In genomic region chr9:112507281-112507680, GRCh38 we compare ENCODE assay signal across 29 cellular contexts.
"Had no signal": no experiment of that assay in that cellular context is flagged by ENCODE, and none has a peak within 500 bp of the region (broad histone marks: within the 10 kb centered on the region; RNA-seq: fewer than 3 reads in every experiment).

No MANE protein-coding gene starts in this region.

- H3K27ac Mint-ChIP-seq: activated CD4-positive, alpha-beta T cell treated with anti-CD3 and anti-CD28 coated beads, Interleukin-2, amount 10 ng/mL, durations not matched to agents 24 days and 14 days; activated CD8-positive, alpha-beta T cell treated with anti-CD3 and anti-CD28 coated beads for 36 hours; activated naive CD8-positive, alpha-beta T cell treated with anti-CD3 and anti-CD28 coated beads for 36 hours; activated T-cell treated with anti-CD3 and anti-CD28 coated beads, Interleukin-2, amount 50 U/mL, for 72 hours; activated T-helper 17 cell treated with anti-CD3 and anti-CD28 coated beads, Interleukin-2, amount 50 U/mL, for 72 hours; T-helper 1 cell treated with Interleukin-12 subunit alpha and Interleukin-12 subunit beta and Interleukin-4 antibody, amounts not matched to agents 30 μg/mL and 1 μg/mL, for 36 hours; T-helper 2 cell treated with Interferon-gamma antibody and Interleukin-4, amounts not matched to agents 5 μg/mL and 100 μg/mL, for 36 hours had no signal

- H3K27ac ChIP-seq: ascending aorta, SJCRH30 had no signal

- H3K9me3 Mint-ChIP-seq: activated CD4-positive, alpha-beta T cell treated with anti-CD3 and anti-CD28 coated beads, Interleukin-2, amount 10 ng/mL, durations not matched to agents 24 days and 14 days; activated CD8-positive, alpha-beta T cell treated with anti-CD3 and anti-CD28 coated beads for 36 hours; activated naive CD8-positive, alpha-beta T cell treated with anti-CD3 and anti-CD28 coated beads for 36 hours; activated T-cell treated with anti-CD3 and anti-CD28 coated beads, Interleukin-2, amount 50 U/mL, for 72 hours; activated T-helper 17 cell treated with anti-CD3 and anti-CD28 coated beads, Interleukin-2, amount 50 U/mL, for 72 hours; T-helper 1 cell treated with Interleukin-12 subunit alpha and Interleukin-12 subunit beta and Interleukin-4 antibody, amounts not matched to agents 30 μg/mL and 1 μg/mL, for 36 hours; T-helper 2 cell treated with Interferon-gamma antibody and Interleukin-4, amounts not matched to agents 5 μg/mL and 100 μg/mL, for 36 hours had no signal

- DNase-seq: activated CD4-positive, alpha-beta T cell treated with anti-CD3 and anti-CD28 coated beads, Interleukin-2, amount 10 ng/mL, durations not matched to agents 24 days and 14 days; activated CD4-positive, alpha-beta T cell treated with anti-CD3 and anti-CD28 coated beads, Interleukin-2, amount 50 U/mL, for 4 hours; activated CD8-positive, alpha-beta T cell treated with anti-CD3 and anti-CD28 coated beads for 36 hours; activated effector memory CD4-positive, alpha-beta T cell treated with anti-CD3 and anti-CD28 coated beads, Interleukin-2, amount 50 U/mL, for 16 hours; activated naive CD4-positive, alpha-beta T cell; activated naive CD4-positive, alpha-beta T cell treated with anti-CD3 and anti-CD28 coated beads, Interleukin-2, amount 50 U/mL, for 16 hours; activated naive CD8-positive, alpha-beta T cell treated with anti-CD3 and anti-CD28 coated beads for 36 hours; activated T-cell treated with anti-CD3 and anti-CD28 coated beads, Interleukin-2, amount 50 U/mL, for 1 hour; activated T-cell treated with anti-CD3 and anti-CD28 coated beads, Interleukin-2, amount 50 U/mL, for 72 hours; amygdala; Karpas-422; MG63; NCI-H1048; NCI-H1105 treated with DMSO at 0.1 percent for 48 hours; NCI-H1436; NCI-H1694 treated with DMSO at 0.1 percent for 48 hours; NCI-H2029; NCI-H345; NCI-H524 treated with DMSO at 0.1 percent for 48 hours; SHP77; SJCRH30; SK-N-SH had no signal

- H3K4me3 Mint-ChIP-seq: activated CD4-positive, alpha-beta T cell treated with anti-CD3 and anti-CD28 coated beads, Interleukin-2, amount 10 ng/mL, durations not matched to agents 24 days and 14 days; activated CD8-positive, alpha-beta T cell treated with anti-CD3 and anti-CD28 coated beads for 36 hours; activated naive CD8-positive, alpha-beta T cell treated with anti-CD3 and anti-CD28 coated beads for 36 hours; activated T-cell treated with anti-CD3 and anti-CD28 coated beads, Interleukin-2, amount 50 U/mL, for 72 hours; activated T-helper 17 cell treated with anti-CD3 and anti-CD28 coated beads, Interleukin-2, amount 50 U/mL, for 72 hours; T-helper 1 cell treated with Interleukin-12 subunit alpha and Interleukin-12 subunit beta and Interleukin-4 antibody, amounts not matched to agents 30 μg/mL and 1 μg/mL, for 36 hours; T-helper 2 cell treated with Interferon-gamma antibody and Interleukin-4, amounts not matched to agents 5 μg/mL and 100 μg/mL, for 36 hours had no signal

- H3K4me3 ChIP-seq: ascending aorta, cardiac muscle cell, MG63, SJCRH30 had no signal

- H3K4me1 Mint-ChIP-seq: activated CD4-positive, alpha-beta T cell treated with anti-CD3 and anti-CD28 coated beads, Interleukin-2, amount 10 ng/mL, durations not matched to agents 24 days and 14 days; activated T-helper 17 cell treated with anti-CD3 and anti-CD28 coated beads, Interleukin-2, amount 50 U/mL, for 72 hours had no signal

- H3K27me3 Mint-ChIP-seq: activated CD4-positive, alpha-beta T cell treated with anti-CD3 and anti-CD28 coated beads, Interleukin-2, amount 10 ng/mL, durations not matched to agents 24 days and 14 days; activated CD8-positive, alpha-beta T cell treated with anti-CD3 and anti-CD28 coated beads for 36 hours; activated naive CD8-positive, alpha-beta T cell treated with anti-CD3 and anti-CD28 coated beads for 36 hours; activated T-helper 17 cell treated with anti-CD3 and anti-CD28 coated beads, Interleukin-2, amount 50 U/mL, for 72 hours had no signal

- FAIRE-seq: TTC549 had no signal

- ATAC-seq: activated CD8-positive, alpha-beta T cell treated with anti-CD3 and anti-CD28 coated beads for 36 hours; activated T-cell treated with anti-CD3 and anti-CD28 coated beads, Interleukin-2, amount 50 U/mL, for 72 hours; activated T-helper 17 cell treated with anti-CD3 and anti-CD28 coated beads, Interleukin-2, amount 50 U/mL, for 72 hours; Panc1 had no signal
